In the genomic region with DNA sequence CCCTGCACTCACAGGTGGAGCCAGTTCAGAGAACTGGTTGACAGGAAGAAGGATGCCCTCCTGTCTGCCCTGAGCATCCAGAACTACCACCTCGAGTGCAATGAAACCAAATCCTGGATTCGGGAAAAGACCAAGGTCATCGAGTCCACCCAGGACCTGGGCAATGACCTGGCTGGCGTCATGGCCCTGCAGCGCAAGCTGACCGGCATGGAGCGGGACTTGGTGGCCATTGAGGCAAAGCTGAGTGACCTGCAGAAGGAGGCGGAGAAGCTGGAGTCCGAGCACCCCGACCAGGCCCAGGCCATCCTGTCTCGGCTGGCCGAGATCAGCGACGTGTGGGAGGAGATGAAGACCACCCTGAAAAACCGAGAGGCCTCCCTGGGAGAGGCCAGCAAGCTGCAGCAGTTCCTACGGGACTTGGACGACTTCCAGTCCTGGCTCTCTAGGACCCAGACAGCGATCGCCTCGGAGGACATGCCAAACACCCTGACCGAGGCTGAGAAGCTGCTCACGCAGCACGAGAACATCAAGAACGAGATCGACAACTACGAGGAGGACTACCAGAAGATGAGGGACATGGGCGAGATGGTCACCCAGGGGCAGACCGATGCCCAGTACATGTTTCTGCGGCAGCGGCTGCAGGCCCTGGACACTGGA, we compare ENCODE assay signal across 10 cellular contexts.
DNase-seq lines count a peak whose midpoint lies in the region; ATAC-seq and TF ChIP-seq lines count a peak whose summit lies in the region.
"Had no signal": no experiment of that assay in that cellular context is flagged by ENCODE, and none has a peak within 500 bp of the region (broad histone marks: within the 10 kb centered on the region; RNA-seq: fewer than 3 reads in every experiment).

No MANE protein-coding gene starts in this region.

- peaks cover 21% of the 10 kb centered on the region for H3K4me1 ChIP-seq in mammary epithelial cell (ENCODE audit: insufficient read depth, low read length)
- H3K4me1 ChIP-seq in lung (ENCODE audit: control insufficient read depth in 2 of 2, insufficient read depth in 2 of 2, low read length in 2 of 2), result peaks cover 26 to 42% of the 10 kb centered on the region in 2 donors
- H3K4me1 ChIP-seq in subcutaneous abdominal adipose tissue (ENCODE audit: control insufficient read depth in 5 of 5, insufficient read depth in 5 of 5, low read length in 5 of 5), result peaks cover 10 to 65% (median 50%) of the 10 kb centered on the region in 5 donors

- DNase-seq in T-helper 1 cell (no peak), mammary epithelial cell (no peak), lung (ENCODE audit: low spot score) (no peak), type B pancreatic cell (ENCODE audit: extremely low spot score, unreplicated experiment) (no peak)
- DNase-seq in activated CD8-positive, alpha-beta memory T cell treated with anti-CD3 and anti-CD28 coated beads, Interleukin-2, amount 50 U/mL, for 48 hours, result no peak

- no peaks in the 10 kb centered on the region for H3K27me3 ChIP-seq in mammary epithelial cell (ENCODE audit: insufficient read depth, low read length)
- no peaks in the 10 kb centered on the region for H3K27me3 ChIP-seq in lung (ENCODE audit: control insufficient read depth, insufficient read depth)
- no peaks in the 10 kb centered on the region for H3K27me3 ChIP-seq in subcutaneous abdominal adipose tissue (ENCODE audit: control insufficient read depth in 5 of 5, insufficient read depth in 4 of 5, low read length in 5 of 5)

- H3K9me3 ChIP-seq in mammary epithelial cell (replicated peaks; ENCODE audit: insufficient read depth, low read length) (no peaks in the 10 kb centered on the region), lung (ENCODE audit: control insufficient read depth in 2 of 2, insufficient read depth in 1 of 2, low read length in 1 of 2) (no peaks in the 10 kb centered on the region), subcutaneous abdominal adipose tissue (ENCODE audit: control insufficient read depth in 5 of 5, low read length in 5 of 5) (no peaks in the 10 kb centered on the region)

- H3K27ac ChIP-seq in mammary epithelial cell (ENCODE audit: insufficient read depth, low read depth, low read length) (no peak overlapping the region), lung (ENCODE audit: low read depth in 1 of 2, low read length in 1 of 2) (peak overlapping the region; percentile 72), subcutaneous abdominal adipose tissue (ENCODE audit: low read depth, low read length) (peak overlapping the region; percentile 89)
- H3K27ac ChIP-seq: 22Rv1 had no signal

- no peaks in the 10 kb centered on the region for H3K27me3 Mint-ChIP-seq in T-helper 1 cell treated with Interleukin-12 subunit alpha and Interleukin-12 subunit beta and Interleukin-4 antibody, amounts not matched to agents 30 μg/mL and 1 μg/mL, for 36 hours (ENCODE audit: low read depth)
- no peaks in the 10 kb centered on the region for H3K27me3 Mint-ChIP-seq in type B pancreatic cell

- ATAC-seq in lung (ENCODE audit: insufficient read depth, low FRiP score), result no peak
- ATAC-seq in HG03280 (IDR thresholded peaks at IDR 0.05; ENCODE audit: unreplicated experiment), result no peak

- intact Hi-C loops in mammary epithelial cell (cut with micrococcal nuclease), result loop anchor here (5.0 kb wide), 1 partner anchor 109 kb away; no protein-coding TSS in a partner anchor

- H3K4me3 ChIP-seq in mammary epithelial cell (replicated peaks in 1 of 3; ENCODE audit: insufficient read depth in 1 of 3, low read depth in 2 of 3, low read length in 3 of 3) (no peak overlapping the region), lung (no peak overlapping the region), subcutaneous abdominal adipose tissue (ENCODE audit: low read depth in 1 of 5, low read length in 5 of 5) (no peak overlapping the region)

- no peak overlapping the region for H2AFZ ChIP-seq in mammary epithelial cell (ENCODE audit: low read depth, low read length)

- H3K9ac ChIP-seq in mammary epithelial cell (ENCODE audit: insufficient read depth, low read length) (no peak overlapping the region), subcutaneous abdominal adipose tissue (ENCODE audit: low read length in 5 of 5) (peak overlapping the region in 3 of 5 donors; percentile 3 to 45 (median 36))

- WGBS in mammary epithelial cell (ENCODE audit: low coverage, missing lambda C conversion rate), result 99% methylated on average over 16 of the region's 30 CpGs
- WGBS in lung, 2 donors, result 81 to 88% methylated on average over 30 of the region's 30 CpGs

- peaks cover 31% of the 10 kb centered on the region for H3K4me1 Mint-ChIP-seq in T-helper 1 cell treated with Interleukin-12 subunit alpha and Interleukin-12 subunit beta and Interleukin-4 antibody, amounts not matched to agents 30 μg/mL and 1 μg/mL, for 36 hours (ENCODE audit: low read depth)
- peaks cover 15% of the 10 kb centered on the region for H3K4me1 Mint-ChIP-seq in type B pancreatic cell (ENCODE audit: unreplicated experiment)

- H3K4me3 Mint-ChIP-seq in T-helper 1 cell treated with Interleukin-12 subunit alpha and Interleukin-12 subunit beta and Interleukin-4 antibody, amounts not matched to agents 30 μg/mL and 1 μg/mL, for 36 hours, result peak overlapping the region; percentile 21
- H3K4me3 Mint-ChIP-seq in type B pancreatic cell, result no peak overlapping the region
- H3K4me3 Mint-ChIP-seq: brain had no signal

- TF ChIP-seq CTCF in mammary epithelial cell (conservative IDR thresholded peaks at IDR 0.05 in 1 of 2, IDR thresholded peaks at IDR 0.05 in 1 of 2; ENCODE audit: extremely low read depth in 1 of 2, insufficient read depth in 1 of 2, low read depth in 1 of 2, low read length in 2 of 2), result no peak
- TF ChIP-seq CTCF in lung (IDR thresholded peaks at IDR 0.05; ENCODE audit: control extremely low read depth, extremely low read depth), result no peak
- no peak for TF ChIP-seq CTCF in type B pancreatic cell (conservative IDR thresholded peaks at IDR 0.05)

- H3K4me2 ChIP-seq in mammary epithelial cell (ENCODE audit: insufficient read depth, low read depth, low read length), result no peak overlapping the region

- no peaks in the 10 kb centered on the region for H3K9me3 Mint-ChIP-seq in T-helper 1 cell treated with Interleukin-12 subunit alpha and Interleukin-12 subunit beta and Interleukin-4 antibody, amounts not matched to agents 30 μg/mL and 1 μg/mL, for 36 hours
- H3K9me3 Mint-ChIP-seq in type B pancreatic cell, result no peaks in the 10 kb centered on the region
- H3K9me3 Mint-ChIP-seq: brain had no signal

- in situ Hi-C loops in mammary epithelial cell (cut with MboI; ENCODE audit: low sequenced_read_pairs in 2 of 2), result no loop called here

- H3K36me3 Mint-ChIP-seq in T-helper 1 cell treated with Interleukin-12 subunit alpha and Interleukin-12 subunit beta and Interleukin-4 antibody, amounts not matched to agents 30 μg/mL and 1 μg/mL, for 36 hours (ENCODE audit: low read depth), result peaks cover 73% of the 10 kb centered on the region
- peaks cover 65% of the 10 kb centered on the region for H3K36me3 Mint-ChIP-seq in type B pancreatic cell

- H3K36me3 ChIP-seq in mammary epithelial cell (ENCODE audit: insufficient read depth, low read length) (peaks cover 48% of the 10 kb centered on the region), lung (ENCODE audit: control insufficient read depth in 2 of 2, insufficient read depth in 2 of 2, low read length in 2 of 2) (peaks cover 21 to 56% of the 10 kb centered on the region in 2 donors), subcutaneous abdominal adipose tissue (ENCODE audit: control insufficient read depth in 5 of 5, insufficient read depth in 5 of 5, low read length in 5 of 5) (peaks cover 8 to 84% (median 73%) of the 10 kb centered on the region in 5 donors)

- dilution Hi-C loops in mammary epithelial cell (cut with HindIII; ENCODE audit: low sequenced_read_pairs), result no loop called here

- CTCF ChIA-PET in mammary epithelial cell (lab: Charles Lee; ENCODE audit: low non-redundant PET), result interaction anchor here (0.6 kb wide), 1 partner anchor 108 kb away, joined by 3 read pairs; no protein-coding TSS in a partner anchor

- H3K79me2 ChIP-seq in mammary epithelial cell (ENCODE audit: insufficient read depth, low read length), result peaks cover 41% of the 10 kb centered on the region

- H4K20me1 ChIP-seq in mammary epithelial cell (ENCODE audit: insufficient read depth, low read length), result no peaks in the 10 kb centered on the region

- TSS peak; percentile 65 for BruUV-seq in mammary epithelial cell (replicated peaks; lab: Mats Ljungman, UMichigan)

- peak overlapping the region; percentile 55 for H3K27ac Mint-ChIP-seq in T-helper 1 cell treated with Interleukin-12 subunit alpha and Interleukin-12 subunit beta and Interleukin-4 antibody, amounts not matched to agents 30 μg/mL and 1 μg/mL, for 36 hours
- no peak overlapping the region for H3K27ac Mint-ChIP-seq in type B pancreatic cell
